ENCODE assay signal across 8 cellular contexts in genomic region chr19:39506944-39507714, GRCh38. TPM values are rescaled to one million over a fixed set of nuclear protein-coding genes. Genes with fewer than 3 reads are reported as not detected.
DNase-seq lines count a peak whose midpoint lies in the region; ATAC-seq and TF ChIP-seq lines count a peak whose summit lies in the region.

No MANE protein-coding gene starts in this region.

- TF ChIP-seq POLR2A in ovary (IDR thresholded peaks at IDR 0.05): no peak

- no peak for TF ChIP-seq EP300 in ovary (IDR thresholded peaks at IDR 0.05)

- peak; percentile 51 for DNase-seq in AG10803 (ENCODE audit: low read depth)
- peak; percentile 68 for DNase-seq in GM19240 (ENCODE audit: insufficient read length, low spot score)
- peak; percentile 43 for DNase-seq in NCI-H524 treated with DMSO at 0.1 percent for 48 hours (lab: John Stamatoyannopoulos, UW)
- DNase-seq in activated T-cell treated with anti-CD3 and anti-CD28 coated beads for 24 hours (ENCODE audit: low read depth): peak; percentile 58
- DNase-seq in fibroblast of mammary gland (ENCODE audit: low read depth): peak; percentile 59
- peak in 2 of 5 donors; percentile 59 to 65 for DNase-seq in ovary
- no peak for DNase-seq in T-helper 9 cell

- peak overlapping the region; percentile 58 for H3K4me3 ChIP-seq in AG10803 (ENCODE audit: low read length)
- peak overlapping the region; percentile 44 for H3K4me3 ChIP-seq in fibroblast of mammary gland (ENCODE audit: control insufficient read depth, low read depth, low read length)
- H3K4me3 ChIP-seq in ovary: peak overlapping the region; percentile 22

- no peaks in the 10 kb centered on the region for H3K36me3 ChIP-seq in ovary

- no peak overlapping the region for H3K27ac ChIP-seq in ovary

- intact Hi-C loops in ovary (cut with DNase I): no loop called here

- H3K4me1 ChIP-seq in ovary (ENCODE audit: insufficient read depth): peaks cover 9% of the 10 kb centered on the region

- no peak for ATAC-seq in GM19467 (IDR thresholded peaks at IDR 0.05; ENCODE audit: unreplicated experiment)

- no peaks in the 10 kb centered on the region for H3K9me3 ChIP-seq in ovary

- no peaks in the 10 kb centered on the region for H3K27me3 ChIP-seq in ovary

- 1 to 4% (median 2%) methylated on average over 77 to 96 of the region's 96 CpGs for WGBS in ovary, 3 donors

- TF ChIP-seq CTCF in AG10803 (conservative IDR thresholded peaks at IDR 0.05; ENCODE audit: low read length) (no peak), fibroblast of mammary gland (conservative IDR thresholded peaks at IDR 0.05; ENCODE audit: control insufficient read depth, insufficient read depth, low read depth, low read length) (no peak), ovary (IDR thresholded peaks at IDR 0.05) (no peak)

RNA-seq across cellular contexts. Expression of gene SELENOV, which starts 7.8 kb away (rescaled TPM):
- under 1 TPM in 1 of 7 donors, not detected in 6; 0.27 TPM for total RNA-seq in ovary
- polyA plus RNA-seq in ovary: under 1 TPM in 1 of 2 donors, not detected in 1; 0.39 TPM

RNA-seq across cellular contexts. Expression of gene DLL3, which starts 8.4 kb away (rescaled TPM):
- total RNA-seq in ovary: under 1 TPM in 3 of 7 donors, not detected in 4; 0.10 to 0.33 (median 0.24) TPM
- under 1 TPM; 0.10 to 0.22 TPM for polyA plus RNA-seq in ovary

RNA-seq across cellular contexts. Expression of gene EID2B, which starts 25.5 kb away (rescaled TPM):
- total RNA-seq in ovary: 1 to 10 TPM; 3.1 to 7.0 (median 6.2) TPM
- 1 to 10 TPM; 2.3 to 7.5 TPM for polyA plus RNA-seq in ovary

RNA-seq across cellular contexts. Expression of gene TIMM50, which starts 26.5 kb away (rescaled TPM):
- total RNA-seq in ovary: 10 to 100 TPM; 31.5 to 59.9 (median 51.4) TPM
- 10 to 100 TPM; 41.2 to 48.3 TPM for polyA plus RNA-seq in ovary

RNA-seq across cellular contexts. Expression of gene EID2, which starts 32.8 kb away (rescaled TPM):
- 10 to 100 TPM in 5 of 7 donors, 1 to 10 TPM in 2; 6.9 to 17.0 (median 13.1) TPM for total RNA-seq in ovary
- polyA plus RNA-seq in ovary: 10 to 100 TPM; 10.5 to 13.5 TPM
